ENCODE assay signal across 26 cellular contexts in genomic region chr10:57222129-57222528, GRCh38.
"Had no signal": no experiment of that assay in that cellular context is flagged by ENCODE, and none has a peak within 500 bp of the region (broad histone marks: within the 10 kb centered on the region; RNA-seq: fewer than 3 reads in every experiment).

No MANE protein-coding gene starts in this region.

- H3K27ac ChIP-seq: colonic mucosa, dorsolateral prefrontal cortex, epithelial cell of prostate, gastroesophageal sphincter, heart left ventricle, left lung, neutrophil, pancreas, psoas muscle, right atrium auricular region, spleen, thoracic aorta, upper lobe of right lung had no signal

- H3K4me1 ChIP-seq: colonic mucosa, gastroesophageal sphincter, heart left ventricle, left lung, pancreas, psoas muscle, right atrium auricular region, spleen, upper lobe of right lung had no signal

- FAIRE-seq: bronchial epithelial cell, pancreas had no signal

- H3K36me3 ChIP-seq: colonic mucosa, gastroesophageal sphincter, heart left ventricle, left lung, neutrophil, pancreas, right atrium auricular region, spleen, thoracic aorta, upper lobe of right lung had no signal

- H3K9me3 ChIP-seq: colonic mucosa, gastroesophageal sphincter, heart left ventricle, left lung, neutrophil, pancreas, psoas muscle, right atrium auricular region, spleen, thoracic aorta, upper lobe of right lung had no signal

- H3K27me3 ChIP-seq: colonic mucosa, dorsolateral prefrontal cortex, gastroesophageal sphincter, heart left ventricle, left lung, neutrophil, pancreas, right atrium auricular region, spleen, upper lobe of right lung had no signal

- DNase-seq: activated CD4-positive, alpha-beta memory T cell treated with anti-CD3 and anti-CD28 coated beads for 36 hours; activated CD4-positive, alpha-beta T cell treated with anti-CD3 and anti-CD28 coated beads for 4 hours; activated CD4-positive, CD25-positive, alpha-beta regulatory T cell; activated naive CD4-positive, alpha-beta T cell treated with Interleukin-2 at 50 U/mL for 16 hours; activated naive CD8-positive, alpha-beta T cell treated with anti-CD3 and anti-CD28 coated beads, Interleukin-2, amount 10 ng/mL, durations not matched to agents 7 days and 5 days; activated T-cell treated with anti-CD3 and anti-CD28 coated beads, Interleukin-2, amount 50 U/mL, for 48 hours; amygdala; colonic mucosa; dorsolateral prefrontal cortex; heart left ventricle; left lung; naive thymus-derived CD8-positive, alpha-beta T cell; pancreas; psoas muscle; spleen; stimulated activated CD4-positive, alpha-beta T cell treated with anti-CD3 and anti-CD28 coated beads, Interleukin-4, amount 100 ng/mL, for 1 hour; stimulated activated naive CD4-positive, alpha-beta T cell; SW 1271; T-helper 17 cell; upper lobe of right lung had no signal

- ATAC-seq: gastroesophageal sphincter; heart left ventricle; left lung; naive thymus-derived CD8-positive, alpha-beta T cell; pancreas; psoas muscle; T-helper 17 cell; upper lobe of right lung had no signal

- H3K4me3 ChIP-seq: colonic mucosa, dorsolateral prefrontal cortex, gastroesophageal sphincter, heart left ventricle, left lung, pancreas, psoas muscle, right atrium auricular region, spleen, thoracic aorta, upper lobe of right lung had no signal
